In genomic region chr6:120805267-120805666, GRCh38 we compare ENCODE assay signal across 25 cellular contexts.
DNase-seq lines count a peak whose midpoint lies in the region; ATAC-seq, FAIRE-seq and TF ChIP-seq lines count a peak whose summit lies in the region.
"Had no signal": no experiment of that assay in that cellular context is flagged by ENCODE, and none has a peak within 500 bp of the region (broad histone marks: within the 10 kb centered on the region; RNA-seq: fewer than 3 reads in every experiment).

No MANE protein-coding gene starts in this region.

- no peak for DNase-seq in Right ventricle myocardium superior
- DNase-seq in right cardiac atrium: no peak
- peak; percentile 32 for DNase-seq in RPMI7951 (ENCODE audit: low read depth)
- DNase-seq in fibroblast of pulmonary artery (ENCODE audit: low read depth): peak; percentile 6
- DNase-seq in stromal cell of bone marrow (ENCODE audit: low read depth): peak; percentile 18
- no peak for DNase-seq in NOMO-1 treated with DMSO at 0.1 percent for 48 hours (lab: John Stamatoyannopoulos, UW; ENCODE audit: unreplicated experiment)
- DNase-seq in pancreas: no peak
- DNase-seq in NK-92 treated with Interleukin-12 subunit alpha and Interleukin-12 subunit beta, amount 100 ng/mL, for 24 hours (lab: John Stamatoyannopoulos, UW): no peak
- DNase-seq: activated CD8-positive, alpha-beta T cell treated with anti-CD3 and anti-CD28 coated beads, Interleukin-2, amount 10 ng/mL, durations not matched to agents 7 days and 5 days; activated effector memory CD4-positive, alpha-beta T cell treated with Interleukin-2 at 50 U/mL for 16 hours; activated naive CD8-positive, alpha-beta T cell treated with anti-CD3 and anti-CD28 coated beads, Interleukin-2, amount 10 ng/mL, durations not matched to agents 7 days and 5 days; activated T-cell treated with anti-CD3 and anti-CD28 coated beads for 4 hours; CD4-positive, alpha-beta memory T cell; foreskin fibroblast; heart right ventricle; left cardiac atrium; NCI-H1092 treated with DMSO at 0.1 percent for 48 hours; NCI-H1930; psoas muscle; stimulated activated CD8-positive, alpha-beta memory T cell treated with anti-CD3 and anti-CD28 coated beads, Interleukin-4, amount 100 ng/mL, for 48 hours; stomach; tibial artery had no signal

- H3K9me3 ChIP-seq in right cardiac atrium (ENCODE audit: control insufficient read depth, low read length) (no peaks in the 10 kb centered on the region), pancreas (no peaks in the 10 kb centered on the region)
- H3K9me3 ChIP-seq: A549, ascending aorta, psoas muscle had no signal

- H3K27ac ChIP-seq in right cardiac atrium (ENCODE audit: low read length) (no peak overlapping the region), pancreas (no peak overlapping the region)
- H3K27ac ChIP-seq: A549, ascending aorta, heart right ventricle, psoas muscle, stomach, tibial artery had no signal

- TF ChIP-seq CTCF in fibroblast of pulmonary artery (IDR thresholded peaks at IDR 0.05; ENCODE audit: low read length, missing control alignments) (no peak), pancreas (IDR thresholded peaks at IDR 0.05) (no peak)

- 70% methylated on average over 2 of the region's 2 CpGs for WGBS in right cardiac atrium
- 32 to 57% methylated on average over 2 of the region's 2 CpGs for WGBS in pancreas, 2 donors

- no peaks in the 10 kb centered on the region for H3K36me3 ChIP-seq in pancreas
- H3K36me3 ChIP-seq: ascending aorta, heart right ventricle, stomach, tibial artery had no signal

- ATAC-seq in Right ventricle myocardium superior (ENCODE audit: poor library complexity) (peak; percentile 55), right cardiac atrium (no peak), pancreas (no peak)
- ATAC-seq: A549; activated CD8-positive, alpha-beta T cell treated with anti-CD3 and anti-CD28 coated beads, Interleukin-2, amount 10 ng/mL, durations not matched to agents 7 days and 5 days; psoas muscle had no signal

- no peak for FAIRE-seq in pancreas (lab: Jason Lieb, UNC)
- FAIRE-seq: A549, endothelial cell of umbilical vein had no signal

- intact Hi-C loops in Right ventricle myocardium superior (cut with DNase I) (no loop called here), right cardiac atrium (cut with DNase I) (no loop called here), pancreas (cut with DNase I) (no loop called here)

- H3K4me3 ChIP-seq in right cardiac atrium (ENCODE audit: low read length) (no peak overlapping the region), fibroblast of pulmonary artery (replicated peaks; ENCODE audit: low read depth, low read length) (no peak overlapping the region), pancreas (no peak overlapping the region)
- H3K4me3 ChIP-seq: A549, ascending aorta, heart right ventricle, psoas muscle, stomach, tibial artery had no signal

- H3K27me3 ChIP-seq in right cardiac atrium (ENCODE audit: control insufficient read depth, insufficient read depth) (no peaks in the 10 kb centered on the region), pancreas (no peaks in the 10 kb centered on the region)
- H3K27me3 ChIP-seq: ascending aorta, heart right ventricle, stomach, tibial artery had no signal

- H3K4me1 ChIP-seq in right cardiac atrium (ENCODE audit: control insufficient read depth, insufficient read depth, low read length) (no peaks in the 10 kb centered on the region), pancreas (no peaks in the 10 kb centered on the region)
- H3K4me1 ChIP-seq: A549, ascending aorta, heart right ventricle, psoas muscle, stomach, tibial artery had no signal

Comparison
In these comparisons a context has a peak if more than half of its experiments do, and no peak if none do; other contexts are left out.
1. DNase-seq: peak in RPMI7951 (single experiment), fibroblast of pulmonary artery (single experiment) and stromal cell of bone marrow (single experiment); none in Right ventricle myocardium superior (single experiment), right cardiac atrium (0 of 3), NOMO-1 treated with DMSO at 0.1 percent for 48 hours (single experiment), pancreas (0 of 6) and NK-92 treated with Interleukin-12 subunit alpha and Interleukin-12 subunit beta, amount 100 ng/mL, for 24 hours (single experiment).